In the genomic region with DNA sequence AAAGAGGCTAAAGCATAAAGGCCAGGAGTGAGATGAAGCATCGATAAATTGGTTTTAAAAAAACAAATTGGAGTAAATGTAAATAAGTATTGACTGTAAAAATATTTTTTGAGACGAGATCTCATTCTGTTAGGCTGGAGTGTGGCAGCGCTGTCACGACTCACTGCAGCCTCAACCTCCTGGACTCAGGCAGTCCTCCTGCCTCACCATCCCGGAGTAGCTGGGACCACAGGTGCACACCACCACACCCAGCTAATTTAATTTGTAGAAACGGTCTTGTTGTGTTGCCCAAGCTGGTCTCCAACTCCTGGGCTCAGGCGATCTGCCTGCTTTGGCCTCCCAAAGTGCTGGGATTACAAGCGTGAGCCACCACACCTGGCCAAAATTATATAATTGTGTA, we compare ENCODE assay signal across 12 cellular contexts. TPM values are rescaled to one million over a fixed set of nuclear protein-coding genes. Genes with fewer than 3 reads are reported as not detected.
DNase-seq lines count a peak whose midpoint lies in the region; ATAC-seq and TF ChIP-seq lines count a peak whose summit lies in the region.
"Had no signal": no experiment of that assay in that cellular context is flagged by ENCODE, and none has a peak within 500 bp of the region (broad histone marks: within the 10 kb centered on the region; RNA-seq: fewer than 3 reads in every experiment).

No MANE protein-coding gene starts in this region.

- DNase-seq in activated CD4-positive, alpha-beta memory T cell treated with anti-CD3 and anti-CD28 coated beads for 36 hours, result no peak
- DNase-seq in activated CD4-positive, alpha-beta memory T cell treated with anti-CD3 and anti-CD28 coated beads, Interleukin-2, amount 10 ng/mL, durations not matched to agents 7 days and 5 days, result no peak
- DNase-seq in WTC11 (ENCODE audit: low spot score) (no peak), NCI-H1930 (lab: John Stamatoyannopoulos, UW) (no peak), osteocyte (ENCODE audit: extremely low spot score, unreplicated experiment) (no peak)
- DNase-seq: activated CD4-positive, CD25-positive, alpha-beta regulatory T cell; activated T-cell treated with anti-CD3 and anti-CD28 coated beads, Interleukin-2, amount 50 U/mL, for 1 hour; aorta; stimulated activated CD4-positive, alpha-beta T cell treated with anti-CD3 and anti-CD28 coated beads, Interleukin-12 subunit alpha, Interleukin-12 subunit beta, amount 100 ng/mL, for 4 hours had no signal

- intact Hi-C loops in activated CD4-positive, alpha-beta memory T cell treated with anti-CD3 and anti-CD28 coated beads for 36 hours (cut with micrococcal nuclease), result no loop called here

- H3K4me3 ChIP-seq in HUES48 (ENCODE audit: low read depth, low read length), result no peak overlapping the region
- H3K4me3 ChIP-seq in neutrophil (ENCODE audit: low read depth in 1 of 2, low read length in 1 of 2), result no peak overlapping the region

- H3K4me1 Mint-ChIP-seq in activated CD4-positive, alpha-beta memory T cell treated with anti-CD3 and anti-CD28 coated beads for 36 hours (ENCODE audit: low read depth), result peaks cover 44% of the 10 kb centered on the region
- H3K4me1 Mint-ChIP-seq in activated CD4-positive, alpha-beta memory T cell treated with anti-CD3 and anti-CD28 coated beads, Interleukin-2, amount 10 ng/mL, durations not matched to agents 7 days and 5 days, result peaks cover 40% of the 10 kb centered on the region
- H3K4me1 Mint-ChIP-seq in WTC11 (peaks cover 39% of the 10 kb centered on the region), osteocyte (ENCODE audit: unreplicated experiment) (peaks cover 15% of the 10 kb centered on the region)

- H3K9me3 Mint-ChIP-seq in activated CD4-positive, alpha-beta memory T cell treated with anti-CD3 and anti-CD28 coated beads for 36 hours, result no peaks in the 10 kb centered on the region
- no peaks in the 10 kb centered on the region for H3K9me3 Mint-ChIP-seq in activated CD4-positive, alpha-beta memory T cell treated with anti-CD3 and anti-CD28 coated beads, Interleukin-2, amount 10 ng/mL, durations not matched to agents 7 days and 5 days
- H3K9me3 Mint-ChIP-seq in WTC11, result no peaks in the 10 kb centered on the region
- no peaks in the 10 kb centered on the region for H3K9me3 Mint-ChIP-seq in osteocyte (ENCODE audit: unreplicated experiment)

- H3K27ac ChIP-seq in HUES48 (ENCODE audit: low read depth, low read length), result peak overlapping the region; percentile 44
- peak overlapping the region; percentile 36 for H3K27ac ChIP-seq in neutrophil

- no peak overlapping the region for H3K4me3 Mint-ChIP-seq in activated CD4-positive, alpha-beta memory T cell treated with anti-CD3 and anti-CD28 coated beads for 36 hours
- no peak overlapping the region for H3K4me3 Mint-ChIP-seq in activated CD4-positive, alpha-beta memory T cell treated with anti-CD3 and anti-CD28 coated beads, Interleukin-2, amount 10 ng/mL, durations not matched to agents 7 days and 5 days
- H3K4me3 Mint-ChIP-seq in WTC11 (no peak overlapping the region), osteocyte (ENCODE audit: unreplicated experiment) (no peak overlapping the region)

- CTCF ChIA-PET in activated CD4-positive, alpha-beta memory T cell treated with anti-CD3 and anti-CD28 coated beads for 36 hours (lab: Charles Lee), result interaction anchor here (1.7 kb wide), 1 partner anchor 92 kb away, joined by 9 read pairs; no protein-coding TSS in a partner anchor
- CTCF ChIA-PET in activated CD4-positive, alpha-beta memory T cell treated with anti-CD3 and anti-CD28 coated beads, Interleukin-2, amount 10 ng/mL, durations not matched to agents 7 days and 5 days (lab: Charles Lee), result interaction anchor here (0.6 to 1.9 kb wide), 5 partner anchors 31 to 1004 kb away, joined by 3 to 9 read pairs (median 4); a partner anchor contains a TSS
- CTCF ChIA-PET in WTC11 (lab: Charles Lee), result interaction anchor here (1.7 to 2.1 kb wide), 4 partner anchors 92 to 290 kb away, joined by 5 to 14 read pairs (median 8); no protein-coding TSS in a partner anchor

- POLR2A ChIA-PET in activated CD4-positive, alpha-beta memory T cell treated with anti-CD3 and anti-CD28 coated beads for 36 hours (lab: Charles Lee), result interaction anchor here (1.2 to 1.7 kb wide), 4 partner anchors 8 to 25 kb away, joined by 3 to 7 read pairs (median 5); no protein-coding TSS in a partner anchor
- POLR2A ChIA-PET in activated CD4-positive, alpha-beta memory T cell treated with anti-CD3 and anti-CD28 coated beads, Interleukin-2, amount 10 ng/mL, durations not matched to agents 7 days and 5 days (lab: Charles Lee), result interaction anchor here (1.0 to 5.5 kb wide), 9 partner anchors 9 to 49 kb away, joined by 3 to 72 read pairs (median 3); a partner anchor contains a TSS
- POLR2A ChIA-PET in WTC11 (lab: Charles Lee), result interaction anchor here (1.1 to 1.8 kb wide), 3 partner anchors 9 to 81 kb away, joined by 4 to 5 read pairs (median 5); a partner anchor contains a TSS

- ATAC-seq in WTC11 (no peak), HG03439 (IDR thresholded peaks at IDR 0.05; ENCODE audit: unreplicated experiment) (no peak)

- peaks cover 37% of the 10 kb centered on the region for H3K36me3 Mint-ChIP-seq in activated CD4-positive, alpha-beta memory T cell treated with anti-CD3 and anti-CD28 coated beads for 36 hours
- peaks cover 46% of the 10 kb centered on the region for H3K36me3 Mint-ChIP-seq in activated CD4-positive, alpha-beta memory T cell treated with anti-CD3 and anti-CD28 coated beads, Interleukin-2, amount 10 ng/mL, durations not matched to agents 7 days and 5 days (ENCODE audit: low read depth)
- H3K36me3 Mint-ChIP-seq in WTC11 (peaks cover 59% of the 10 kb centered on the region), osteocyte (ENCODE audit: unreplicated experiment) (peaks cover 26% of the 10 kb centered on the region)

- peak overlapping the region; percentile 88 for H3K27ac Mint-ChIP-seq in activated CD4-positive, alpha-beta memory T cell treated with anti-CD3 and anti-CD28 coated beads for 36 hours
- no peak overlapping the region for H3K27ac Mint-ChIP-seq in activated CD4-positive, alpha-beta memory T cell treated with anti-CD3 and anti-CD28 coated beads, Interleukin-2, amount 10 ng/mL, durations not matched to agents 7 days and 5 days
- H3K27ac Mint-ChIP-seq in WTC11, result peak overlapping the region; percentile 47
- H3K27ac Mint-ChIP-seq in osteocyte (ENCODE audit: unreplicated experiment), result no peak overlapping the region

- no peaks in the 10 kb centered on the region for H3K27me3 ChIP-seq in HUES48 (ENCODE audit: control insufficient read depth, insufficient read depth, low read length)
- no peaks in the 10 kb centered on the region for H3K27me3 ChIP-seq in neutrophil

- H3K9me3 ChIP-seq in HUES48 (ENCODE audit: control insufficient read depth, insufficient read depth, low read length) (no peaks in the 10 kb centered on the region), neutrophil (no peaks in the 10 kb centered on the region)

- H3K9ac ChIP-seq in HUES48 (ENCODE audit: low read depth, low read length), result no peak overlapping the region

- no peaks in the 10 kb centered on the region for H3K27me3 Mint-ChIP-seq in activated CD4-positive, alpha-beta memory T cell treated with anti-CD3 and anti-CD28 coated beads for 36 hours
- H3K27me3 Mint-ChIP-seq in activated CD4-positive, alpha-beta memory T cell treated with anti-CD3 and anti-CD28 coated beads, Interleukin-2, amount 10 ng/mL, durations not matched to agents 7 days and 5 days, result no peaks in the 10 kb centered on the region
- H3K27me3 Mint-ChIP-seq in WTC11 (ENCODE audit: low read depth) (no peaks in the 10 kb centered on the region), osteocyte (ENCODE audit: unreplicated experiment) (no peaks in the 10 kb centered on the region)

- H3K36me3 ChIP-seq in HUES48 (ENCODE audit: control insufficient read depth, insufficient read depth, low read length), result peaks cover 49% of the 10 kb centered on the region
- peaks cover 40% of the 10 kb centered on the region for H3K36me3 ChIP-seq in neutrophil

- no peak for TF ChIP-seq CTCF in WTC11 (IDR thresholded peaks at IDR 0.05)
- no peak for TF ChIP-seq CTCF in neutrophil (IDR thresholded peaks at IDR 0.05)
- TF ChIP-seq CTCF in osteocyte (IDR thresholded peaks at IDR 0.05), result no peak

- H3K4me1 ChIP-seq in HUES48 (ENCODE audit: control insufficient read depth, insufficient read depth, low read length), result no peaks in the 10 kb centered on the region
- H3K4me1 ChIP-seq in neutrophil (ENCODE audit: control insufficient read depth in 1 of 2, insufficient read depth in 1 of 2, low read depth in 1 of 2, low read length in 1 of 2), result peaks cover 0 to 4% of the 10 kb centered on the region in 2 experiments

TF ChIP-seq in WTC11, 78 proteins besides CTCF, POLR2A, EP300 and RAD21 (continues in another document):
- TF ChIP-seq, protein P1, sequence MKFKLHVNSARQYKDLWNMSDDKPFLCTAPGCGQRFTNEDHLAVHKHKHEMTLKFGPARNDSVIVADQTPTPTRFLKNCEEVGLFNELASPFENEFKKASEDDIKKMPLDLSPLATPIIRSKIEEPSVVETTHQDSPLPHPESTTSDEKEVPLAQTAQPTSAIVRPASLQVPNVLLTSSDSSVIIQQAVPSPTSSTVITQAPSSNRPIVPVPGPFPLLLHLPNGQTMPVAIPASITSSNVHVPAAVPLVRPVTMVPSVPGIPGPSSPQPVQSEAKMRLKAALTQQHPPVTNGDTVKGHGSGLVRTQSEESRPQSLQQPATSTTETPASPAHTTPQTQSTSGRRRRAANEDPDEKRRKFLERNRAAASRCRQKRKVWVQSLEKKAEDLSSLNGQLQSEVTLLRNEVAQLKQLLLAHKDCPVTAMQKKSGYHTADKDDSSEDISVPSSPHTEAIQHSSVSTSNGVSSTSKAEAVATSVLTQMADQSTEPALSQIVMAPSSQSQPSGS (CRISPR knock-in tag; IDR thresholded peaks at IDR 0.05; ENCODE audit: borderline replicate concordance, low read depth), result no peak
- TF ChIP-seq IRF2 (CRISPR knock-in tag; IDR thresholded peaks at IDR 0.05; ENCODE audit: borderline replicate concordance, low read depth), result no peak

RNA-seq across cellular contexts. Expression of a gene that starts 17.8 kb away (rescaled TPM):
- total RNA-seq in activated CD4-positive, alpha-beta memory T cell treated with anti-CD3 and anti-CD28 coated beads for 36 hours, result 100 to 1,000 TPM; 906 to 929 TPM
- total RNA-seq in activated CD4-positive, alpha-beta memory T cell treated with anti-CD3 and anti-CD28 coated beads, Interleukin-2, amount 10 ng/mL, durations not matched to agents 7 days and 5 days, result 100 to 1,000 TPM; 696 to 705 TPM
- total RNA-seq in WTC11 (2021) (1,081 to 1,101 TPM (median 1,097 TPM) in 3 replicates), osteocyte (484 and 495 TPM in 2 replicates)

RNA-seq across cellular contexts. Expression of a gene that starts 18.8 kb away (rescaled TPM):
- 100 to 1,000 TPM; 278 to 281 TPM for total RNA-seq in activated CD4-positive, alpha-beta memory T cell treated with anti-CD3 and anti-CD28 coated beads for 36 hours
- total RNA-seq in activated CD4-positive, alpha-beta memory T cell treated with anti-CD3 and anti-CD28 coated beads, Interleukin-2, amount 10 ng/mL, durations not matched to agents 7 days and 5 days, result 100 to 1,000 TPM; 214 to 215 TPM
- total RNA-seq in WTC11 (2021) (204 to 232 TPM (median 213 TPM) in 3 replicates), osteocyte (133 and 135 TPM in 2 replicates)

RNA-seq across cellular contexts. Expression of a gene that starts 30.7 kb away (rescaled TPM):
- total RNA-seq in activated CD4-positive, alpha-beta memory T cell treated with anti-CD3 and anti-CD28 coated beads for 36 hours, result 10 to 100 TPM; 27.3 to 30.3 TPM
- 10 to 100 TPM; 21.5 to 24.0 TPM for total RNA-seq in activated CD4-positive, alpha-beta memory T cell treated with anti-CD3 and anti-CD28 coated beads, Interleukin-2, amount 10 ng/mL, durations not matched to agents 7 days and 5 days
- total RNA-seq in WTC11 (2021) (66.8 to 68.6 TPM (median 68.5 TPM) in 3 replicates), osteocyte (0.55 and 0.78 TPM in 2 replicates)

Comparison
In these comparisons a context has a peak if more than half of its experiments do, and no peak if none do; other contexts are left out.
1. H3K27ac Mint-ChIP-seq: peak in activated CD4-positive, alpha-beta memory T cell treated with anti-CD3 and anti-CD28 coated beads for 36 hours (single experiment) and WTC11 (single experiment); none in activated CD4-positive, alpha-beta memory T cell treated with anti-CD3 and anti-CD28 coated beads, Interleukin-2, amount 10 ng/mL, durations not matched to agents 7 days and 5 days (single experiment) and osteocyte (single experiment).
2. RNA of a gene that starts 30.7 kb away (total RNA-seq): 66.8 to 68.6 TPM in WTC11, 27.3 to 30.3 TPM in activated CD4-positive, alpha-beta memory T cell treated with anti-CD3 and anti-CD28 coated beads for 36 hours and 21.5 to 24.0 TPM in activated CD4-positive, alpha-beta memory T cell treated with anti-CD3 and anti-CD28 coated beads, Interleukin-2, amount 10 ng/mL, durations not matched to agents 7 days and 5 days; 0.55 to 0.78 TPM in osteocyte; every median in the first group is over 10 times any median in the second.